Comparison of ENCODE assay signal across 27 cellular contexts in genomic region chr10:30887839-30888238, GRCh38.
"Had no signal": no experiment of that assay in that cellular context is flagged by ENCODE, and none has a peak within 500 bp of the region (broad histone marks: within the 10 kb centered on the region; RNA-seq: fewer than 3 reads in every experiment).

No MANE protein-coding gene starts in this region.

- H3K9me3 ChIP-seq: stomach, suprapubic skin, testis, thoracic aorta, thyroid gland, tibial artery, tibial nerve, transverse colon, upper lobe of left lung, upper lobe of right lung, uterus had no signal

- ATAC-seq: stimulated activated memory B cell treated with anti-CD40 and anti-IgM and Interleukin-4, amounts not matched to agents 10 μg/mL and 1 μg/mL and 100 μg/mL, for 72 hours; stimulated activated naive B cell treated with anti-CD40 and anti-IgM and Interleukin-4, amounts not matched to agents 10 μg/mL and 1 μg/mL and 100 μg/mL, for 72 hours; stimulated activated naive CD8-positive, alpha-beta T cell treated with anti-CD3 and anti-CD28 coated beads, Interleukin-15, amount 100 ng/mL, for 72 hours; stimulated activated naive CD8-positive, alpha-beta T cell treated with anti-CD3 and anti-CD28 coated beads, Interleukin-15, Interleukin-2, amounts not matched to agents 100 U/mL and 50 U/mL, for 24 hours; upper lobe of right lung had no signal

- H3K36me3 Mint-ChIP-seq: type B pancreatic cell had no signal

- H3K4me1 Mint-ChIP-seq: stimulated activated memory B cell treated with anti-CD40 and anti-IgM and Interleukin-4, amounts not matched to agents 10 μg/mL and 1 μg/mL and 100 μg/mL, for 72 hours; stimulated activated naive B cell treated with anti-CD40 and anti-IgM and Interleukin-4, amounts not matched to agents 10 μg/mL and 1 μg/mL and 100 μg/mL, for 72 hours; stimulated activated naive CD8-positive, alpha-beta T cell treated with anti-CD3 and anti-CD28 coated beads, Interleukin-15, amount 100 ng/mL, for 72 hours had no signal

- H3K27ac ChIP-seq: stomach, suprapubic skin, testis, thoracic aorta, thyroid gland, tibial artery, tibial nerve, transverse colon, upper lobe of left lung, upper lobe of right lung, uterus had no signal

- H3K36me3 ChIP-seq: stomach, suprapubic skin, thoracic aorta, thyroid gland, tibial artery, transverse colon, upper lobe of left lung, upper lobe of right lung, uterus had no signal

- DNase-seq: stimulated activated CD4-positive, alpha-beta T cell treated with anti-CD3 and anti-CD28 coated beads, Interleukin-2, amount 100 ng/mL, for 24 hours; stimulated activated CD4-positive, alpha-beta T cell treated with anti-CD3 and anti-CD28 coated beads, Interleukin-2, amount 100 ng/mL, for 48 hours; stimulated activated CD4-positive, alpha-beta T cell treated with anti-CD3 and anti-CD28 coated beads, Interleukin-4, amount 100 ng/mL, for 1 hour; stimulated activated CD4-positive, alpha-beta T cell treated with anti-CD3 and anti-CD28 coated beads, Interleukin-4, amount 100 ng/mL, for 24 hours; stimulated activated CD4-positive, alpha-beta T cell treated with anti-CD3 and anti-CD28 coated beads, Interleukin-4, amount 100 ng/mL, for 4 hours; stimulated activated CD8-positive, alpha-beta memory T cell treated with anti-CD3 and anti-CD28 coated beads, Interleukin-4, amount 100 ng/mL, for 48 hours; stimulated activated naive B cell treated with anti-CD40 and anti-IgM and Interleukin-4, amounts not matched to agents 10 μg/mL and 1 μg/mL and 100 μg/mL, for 72 hours; stimulated activated naive CD4-positive, alpha-beta T cell; stimulated activated naive CD4-positive, alpha-beta T cell treated with Interleukin-2 at 50 U/mL for 16 hours; stimulated activated naive CD8-positive, alpha-beta T cell treated with anti-CD3 and anti-CD28 coated beads, Interleukin-15, amount 100 ng/mL, for 72 hours; stimulated activated naive CD8-positive, alpha-beta T cell treated with anti-CD3 and anti-CD28 coated beads, Interleukin-15, Interleukin-2, amounts not matched to agents 100 U/mL and 50 U/mL, for 24 hours; stomach; substantia nigra; testis; thyroid gland; tibial artery; transverse colon; trophoblast cell; upper lobe of left lung; upper lobe of right lung; uterus had no signal

- H3K27me3 Mint-ChIP-seq: stimulated activated memory B cell treated with anti-CD40 and anti-IgM and Interleukin-4, amounts not matched to agents 10 μg/mL and 1 μg/mL and 100 μg/mL, for 72 hours; stimulated activated naive B cell treated with anti-CD40 and anti-IgM and Interleukin-4, amounts not matched to agents 10 μg/mL and 1 μg/mL and 100 μg/mL, for 72 hours; stimulated activated naive CD8-positive, alpha-beta T cell treated with anti-CD3 and anti-CD28 coated beads, Interleukin-15, amount 100 ng/mL, for 72 hours; stimulated activated naive CD8-positive, alpha-beta T cell treated with anti-CD3 and anti-CD28 coated beads, Interleukin-15, Interleukin-2, amounts not matched to agents 100 ng/mL and 50 ng/mL, for 24 hours; type B pancreatic cell had no signal

- H3K9me3 Mint-ChIP-seq: stimulated activated memory B cell treated with anti-CD40 and anti-IgM and Interleukin-4, amounts not matched to agents 10 μg/mL and 1 μg/mL and 100 μg/mL, for 72 hours; stimulated activated naive B cell treated with anti-CD40 and anti-IgM and Interleukin-4, amounts not matched to agents 10 μg/mL and 1 μg/mL and 100 μg/mL, for 72 hours; stimulated activated naive CD8-positive, alpha-beta T cell treated with anti-CD3 and anti-CD28 coated beads, Interleukin-15, amount 100 ng/mL, for 72 hours; stimulated activated naive CD8-positive, alpha-beta T cell treated with anti-CD3 and anti-CD28 coated beads, Interleukin-15, Interleukin-2, amounts not matched to agents 100 ng/mL and 50 ng/mL, for 24 hours; type B pancreatic cell had no signal

- H3K4me3 ChIP-seq: stomach, suprapubic skin, testis, thoracic aorta, thyroid gland, tibial artery, tibial nerve, transverse colon, upper lobe of left lung, upper lobe of right lung, uterus had no signal

- H3K27me3 ChIP-seq: stomach, suprapubic skin, testis, thyroid gland, tibial artery, tibial nerve, transverse colon, upper lobe of left lung, upper lobe of right lung, uterus had no signal

- H3K4me1 ChIP-seq: stomach, suprapubic skin, testis, thyroid gland, tibial artery, transverse colon, upper lobe of right lung, uterus had no signal

- H3K4me3 Mint-ChIP-seq: stimulated activated memory B cell treated with anti-CD40 and anti-IgM and Interleukin-4, amounts not matched to agents 10 μg/mL and 1 μg/mL and 100 μg/mL, for 72 hours; stimulated activated naive B cell treated with anti-CD40 and anti-IgM and Interleukin-4, amounts not matched to agents 10 μg/mL and 1 μg/mL and 100 μg/mL, for 72 hours; stimulated activated naive CD8-positive, alpha-beta T cell treated with anti-CD3 and anti-CD28 coated beads, Interleukin-15, amount 100 ng/mL, for 72 hours; stimulated activated naive CD8-positive, alpha-beta T cell treated with anti-CD3 and anti-CD28 coated beads, Interleukin-15, Interleukin-2, amounts not matched to agents 100 ng/mL and 50 ng/mL, for 24 hours; type B pancreatic cell had no signal

- H3K27ac Mint-ChIP-seq: stimulated activated memory B cell treated with anti-CD40 and anti-IgM and Interleukin-4, amounts not matched to agents 10 μg/mL and 1 μg/mL and 100 μg/mL, for 72 hours; stimulated activated naive B cell treated with anti-CD40 and anti-IgM and Interleukin-4, amounts not matched to agents 10 μg/mL and 1 μg/mL and 100 μg/mL, for 72 hours; stimulated activated naive CD8-positive, alpha-beta T cell treated with anti-CD3 and anti-CD28 coated beads, Interleukin-15, amount 100 ng/mL, for 72 hours; stimulated activated naive CD8-positive, alpha-beta T cell treated with anti-CD3 and anti-CD28 coated beads, Interleukin-15, Interleukin-2, amounts not matched to agents 100 ng/mL and 50 ng/mL, for 24 hours; type B pancreatic cell had no signal
